ENCODE assay signal across 16 cellular contexts in genomic region chr6:167523426-167523825, GRCh38.
DNase-seq lines count a peak whose midpoint lies in the region; ATAC-seq and TF ChIP-seq lines count a peak whose summit lies in the region.
"Had no signal": no experiment of that assay in that cellular context is flagged by ENCODE, and none has a peak within 500 bp of the region (broad histone marks: within the 10 kb centered on the region; RNA-seq: fewer than 3 reads in every experiment).

No MANE protein-coding gene starts in this region.

- no peaks in the 10 kb centered on the region for H3K27me3 ChIP-seq in body of pancreas
- no peaks in the 10 kb centered on the region for H3K27me3 ChIP-seq in thyroid gland
- H3K27me3 ChIP-seq: BLaER1 treated with 17β-estradiol and CSF1 and Interleukin-3, amounts not matched to agents 10 nM and 100 nM had no signal

- TF ChIP-seq CTCF in body of pancreas (IDR thresholded peaks at IDR 0.05): no peak
- no peak for TF ChIP-seq CTCF in thyroid gland (IDR thresholded peaks at IDR 0.05)

- no peaks in the 10 kb centered on the region for H3K4me1 ChIP-seq in body of pancreas
- peaks cover 0 to 4% of the 10 kb centered on the region in 2 donors for H3K4me1 ChIP-seq in thyroid gland
- H3K4me1 ChIP-seq: A549, Caco-2 had no signal

- WGBS in body of pancreas, 2 donors: 90 to 93% methylated on average over 11 to 13 of the region's 13 CpGs
- 84 to 90% methylated on average over 10 to 13 of the region's 13 CpGs for WGBS in thyroid gland, 2 donors

- no peak for ATAC-seq in left cardiac atrium
- no peak for ATAC-seq in body of pancreas
- ATAC-seq: A549; CD8-positive, alpha-beta T cell had no signal

- no peaks in the 10 kb centered on the region for H3K36me3 ChIP-seq in body of pancreas (replicated peaks in 1 of 2; ENCODE audit: insufficient read depth in 1 of 2, low read depth in 2 of 2)
- no peaks in the 10 kb centered on the region for H3K36me3 ChIP-seq in thyroid gland
- H3K36me3 ChIP-seq: BLaER1 treated with 17β-estradiol and CSF1 and Interleukin-3, amounts not matched to agents 10 nM and 100 nM had no signal

- intact Hi-C loops in cardiac septum (cut with DNase I) (no loop called here), left cardiac atrium (cut with DNase I) (no loop called here), body of pancreas (cut with DNase I) (no loop called here), thyroid gland (cut with DNase I) (no loop called here)

- H3K4me3 ChIP-seq in body of pancreas (no peak overlapping the region), thyroid gland (replicated peaks in 1 of 3) (no peak overlapping the region)
- H3K4me3 ChIP-seq: A549; BLaER1 treated with 17β-estradiol and CSF1 and Interleukin-3, amounts not matched to agents 10 nM and 100 nM had no signal

- no peaks in the 10 kb centered on the region for H3K9me3 ChIP-seq in body of pancreas
- H3K9me3 ChIP-seq in thyroid gland: no peaks in the 10 kb centered on the region
- H3K9me3 ChIP-seq: A549; BLaER1 treated with 17β-estradiol and CSF1 and Interleukin-3, amounts not matched to agents 10 nM and 100 nM; Caco-2 had no signal

- TF ChIP-seq POLR2A in body of pancreas (IDR thresholded peaks at IDR 0.05) (no peak), thyroid gland (IDR thresholded peaks at IDR 0.05) (no peak)

- H3K27ac ChIP-seq in body of pancreas (no peak overlapping the region), thyroid gland (no peak overlapping the region)
- H3K27ac ChIP-seq: 22Rv1; A549; BLaER1 treated with 17β-estradiol and CSF1 and Interleukin-3, amounts not matched to agents 10 nM and 100 nM; C4-2B had no signal

- DNase-seq in cardiac septum (ENCODE audit: low spot score) (peak; percentile 63), left cardiac atrium (no peak), mesenteric fat pad (ENCODE audit: low spot score) (peak; percentile 37), body of pancreas (no peak), thyroid gland (no peak)
- DNase-seq: AML-193; Caco-2; Calu3; CD4-positive, alpha-beta T cell; CD8-positive, alpha-beta T cell; DMS79 treated with DMSO at 0.1 percent for 48 hours; GF-D8 had no signal

Comparison
In these comparisons a context has a peak if more than half of its experiments do, and no peak if none do; other contexts are left out.
1. DNase-seq: peak in cardiac septum (single experiment) and mesenteric fat pad (single experiment); none in left cardiac atrium (single experiment), body of pancreas (0 of 4) and thyroid gland (0 of 2).